ENCODE assay signal across 12 cellular contexts in the genomic region with DNA sequence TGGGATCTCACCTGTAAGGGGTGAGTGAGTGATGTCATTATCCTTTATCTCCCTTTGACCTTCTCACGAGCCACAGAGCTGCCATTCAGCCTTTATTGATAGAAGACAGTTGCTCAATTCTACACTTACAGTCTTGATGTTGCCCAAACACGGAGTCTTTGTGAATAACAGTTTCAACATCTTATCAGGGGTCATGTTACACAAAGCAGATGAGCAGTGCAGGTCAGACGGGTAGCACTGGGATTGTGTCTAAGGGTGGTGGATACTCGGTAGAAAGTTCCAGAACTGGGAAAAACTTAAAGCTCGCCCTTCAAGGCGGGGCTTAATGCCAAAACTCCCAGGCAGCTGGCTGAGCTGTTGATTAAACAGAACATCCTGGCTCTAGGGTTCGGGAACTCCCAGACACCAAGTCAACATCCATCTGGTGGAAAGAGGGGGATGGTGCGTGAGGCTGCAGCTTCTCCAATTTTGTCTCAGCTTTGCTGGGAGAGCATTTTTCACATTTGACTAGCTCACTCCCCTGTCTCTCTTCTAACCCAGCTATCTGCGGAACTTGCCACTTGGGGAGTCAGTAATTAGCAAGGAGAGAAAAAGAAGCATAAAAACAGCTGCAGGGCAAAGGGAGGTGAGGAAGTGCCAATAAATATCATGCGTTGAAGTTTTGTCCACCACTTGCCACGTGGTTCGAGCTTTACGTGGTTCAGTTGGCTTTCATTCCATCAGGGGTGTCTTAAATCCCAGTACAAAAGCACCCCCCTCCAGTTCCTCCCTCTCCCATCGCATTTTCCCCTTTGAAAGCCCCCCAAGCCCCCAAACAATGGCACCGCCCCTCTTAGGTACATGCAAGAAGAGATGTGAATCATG. TPM values are rescaled to one million over a fixed set of nuclear protein-coding genes. Genes with fewer than 3 reads are reported as not detected.
A peak's percentile ranks its signal among the peaks of the same experiment; 100 is the strongest.
DNase-seq lines count a peak whose midpoint lies in the region; ATAC-seq and TF ChIP-seq lines count a peak whose summit lies in the region.
"Had no signal": no experiment of that assay in that cellular context is flagged by ENCODE, and none has a peak within 500 bp of the region (broad histone marks: within the 10 kb centered on the region; RNA-seq: fewer than 3 reads in every experiment).

No MANE protein-coding gene starts in this region.

- H3K4me3 ChIP-seq in PC-3 (ENCODE audit: low read length): no peak overlapping the region
- no peak overlapping the region for H3K4me3 ChIP-seq in gastroesophageal sphincter
- peak overlapping the region; percentile 29 to 34 for H3K4me3 ChIP-seq in stomach smooth muscle (ENCODE audit: low read length in 2 of 2)
- no peak overlapping the region for H3K4me3 ChIP-seq in upper lobe of right lung

- no peak overlapping the region for H3K4me3 Mint-ChIP-seq in activated naive CD8-positive, alpha-beta T cell treated with anti-CD3 and anti-CD28 coated beads for 36 hours

- H3K27me3 Mint-ChIP-seq in activated naive CD8-positive, alpha-beta T cell treated with anti-CD3 and anti-CD28 coated beads for 36 hours: peaks cover 4% of the 10 kb centered on the region

- H3K36me3 Mint-ChIP-seq in activated naive CD8-positive, alpha-beta T cell treated with anti-CD3 and anti-CD28 coated beads for 36 hours: no peaks in the 10 kb centered on the region

- no peaks in the 10 kb centered on the region for H4K20me1 ChIP-seq in PC-3 (ENCODE audit: low read length)

- H2AFZ ChIP-seq in PC-3 (ENCODE audit: low read length): no peak overlapping the region

- peaks cover 3% of the 10 kb centered on the region for H3K4me1 Mint-ChIP-seq in activated naive CD8-positive, alpha-beta T cell treated with anti-CD3 and anti-CD28 coated beads for 36 hours

- no peaks in the 10 kb centered on the region for H3K4me1 ChIP-seq in PC-3 (ENCODE audit: insufficient read depth, low read length)
- H3K4me1 ChIP-seq in gastroesophageal sphincter: peaks cover 0 to 25% (median 16%) of the 10 kb centered on the region in 3 donors
- H3K4me1 ChIP-seq in stomach smooth muscle (ENCODE audit: control insufficient read depth, insufficient read depth, low read length): peaks cover 24% of the 10 kb centered on the region
- peaks cover 5% of the 10 kb centered on the region for H3K4me1 ChIP-seq in upper lobe of right lung

- H3K9ac ChIP-seq in PC-3 (ENCODE audit: low read length) (no peak overlapping the region), stomach smooth muscle (ENCODE audit: low read length in 2 of 2) (no peak overlapping the region)

- in situ Hi-C loops in GM13976 (cut with MboI; ENCODE audit: low sequenced_read_pairs, unreplicated experiment): no loop called here

- 25 to 37% methylated on average over 11 to 14 of the region's 15 CpGs for WGBS in gastroesophageal sphincter (ENCODE audit: low coverage in 1 of 2), 2 donors

- no peak overlapping the region for H3K27ac Mint-ChIP-seq in activated naive CD8-positive, alpha-beta T cell treated with anti-CD3 and anti-CD28 coated beads for 36 hours

- H3K27me3 ChIP-seq in PC-3 (ENCODE audit: low read length): no peaks in the 10 kb centered on the region
- H3K27me3 ChIP-seq in gastroesophageal sphincter: no peaks in the 10 kb centered on the region
- no peaks in the 10 kb centered on the region for H3K27me3 ChIP-seq in stomach smooth muscle (ENCODE audit: control insufficient read depth in 1 of 2, insufficient read depth in 2 of 2, low read length in 2 of 2)
- H3K27me3 ChIP-seq in upper lobe of right lung: no peaks in the 10 kb centered on the region

- BruUV-seq in PC-3 (replicated peaks; lab: Mats Ljungman, UMichigan): no TSS peak

- no peak overlapping the region for H3K27ac ChIP-seq in PC-3 (ENCODE audit: low read length)
- peak overlapping the region in 3 of 4 donors; percentile 1 to 53 (median 38) for H3K27ac ChIP-seq in gastroesophageal sphincter
- H3K27ac ChIP-seq in stomach smooth muscle (ENCODE audit: low read length): no peak overlapping the region
- H3K27ac ChIP-seq in upper lobe of right lung: no peak overlapping the region

- no peaks in the 10 kb centered on the region for H3K36me3 ChIP-seq in PC-3 (ENCODE audit: low read depth, low read length)
- H3K36me3 ChIP-seq in gastroesophageal sphincter: no peaks in the 10 kb centered on the region
- no peaks in the 10 kb centered on the region for H3K36me3 ChIP-seq in stomach smooth muscle (ENCODE audit: control insufficient read depth in 2 of 2, insufficient read depth in 2 of 2, low read length in 2 of 2)
- no peaks in the 10 kb centered on the region for H3K36me3 ChIP-seq in upper lobe of right lung

- DNase-seq in NCI-H2107 treated with DMSO at 0.1 percent for 48 hours (lab: John Stamatoyannopoulos, UW; ENCODE audit: unreplicated experiment): peak; percentile 34
- no peak for DNase-seq in NCI-H2107 (lab: John Stamatoyannopoulos, UW)
- no peak for DNase-seq in PC-3
- no peak for DNase-seq in upper lobe of right lung
- no peak for DNase-seq in GM13976 (ENCODE audit: low spot score)
- no peak for DNase-seq in activated naive CD8-positive, alpha-beta T cell treated with anti-CD3 and anti-CD28 coated beads for 36 hours
- DNase-seq: activated T-cell treated with anti-CD3 and anti-CD28 coated beads for 4 hours, NCI-H1436 treated with DMSO at 0.1 percent for 48 hours had no signal

- intact Hi-C loops in PC-3 (cut with micrococcal nuclease) (no loop called here), upper lobe of right lung (cut with DNase I) (no loop called here)

- ATAC-seq in PC-3: peak; percentile 27
- ATAC-seq in gastroesophageal sphincter: peak; percentile 83
- ATAC-seq in upper lobe of right lung: no peak

- POLR2A ChIA-PET in PC-3 (lab: Charles Lee; ENCODE audit: unreplicated experiment): no interaction called here

- CTCF ChIA-PET in PC-3 (lab: Charles Lee): no interaction called here

- no peak overlapping the region for H3K4me2 ChIP-seq in PC-3 (ENCODE audit: low read length)

- no peak for TF ChIP-seq EP300 in gastroesophageal sphincter (IDR thresholded peaks at IDR 0.05)

- TF ChIP-seq POLR2A in gastroesophageal sphincter (IDR thresholded peaks at IDR 0.05): no peak

- H3K9me3 Mint-ChIP-seq in activated naive CD8-positive, alpha-beta T cell treated with anti-CD3 and anti-CD28 coated beads for 36 hours: no peaks in the 10 kb centered on the region

- H3F3A ChIP-seq in PC-3 (ENCODE audit: low read length, unreplicated experiment): no peaks in the 10 kb centered on the region

- no peaks in the 10 kb centered on the region for H3K79me2 ChIP-seq in PC-3 (ENCODE audit: low read length)

- H3K9me3 ChIP-seq in PC-3 (ENCODE audit: low read length): no peaks in the 10 kb centered on the region
- no peaks in the 10 kb centered on the region for H3K9me3 ChIP-seq in gastroesophageal sphincter
- no peaks in the 10 kb centered on the region for H3K9me3 ChIP-seq in stomach smooth muscle (ENCODE audit: control insufficient read depth in 2 of 2, low read length in 2 of 2)
- H3K9me3 ChIP-seq in upper lobe of right lung: no peaks in the 10 kb centered on the region

- TF ChIP-seq CTCF in PC-3 (conservative IDR thresholded peaks at IDR 0.05; ENCODE audit: low read depth, low read length) (no peak), gastroesophageal sphincter (IDR thresholded peaks at IDR 0.05) (peak in 2 of 4 experiments; percentile 6 to 22), upper lobe of right lung (IDR thresholded peaks at IDR 0.05) (no peak), GM13976 (IDR thresholded peaks at IDR 0.05; ENCODE audit: borderline replicate concordance, control extremely low read depth, extremely low read depth, insufficient read depth, missing control alignments) (no peak)

- no peaks in the 10 kb centered on the region for H3K9me2 ChIP-seq in PC-3 (replicated peaks; ENCODE audit: low read length)

RNA-seq across cellular contexts. Expression of a gene that starts 31.0 kb away (rescaled TPM):
- total RNA-seq in PC-3 (2014; rRNA removed) (not detected in 2 replicates), gastroesophageal sphincter (not detected), upper lobe of right lung (not detected)
- not detected for total RNA-seq in activated naive CD8-positive, alpha-beta T cell treated with anti-CD3 and anti-CD28 coated beads for 36 hours
- total RNA-seq: A172; T-helper 1 cell treated with Interleukin-12 subunit alpha and Interleukin-12 subunit beta and Interleukin-4 antibody, amounts not matched to agents 30 ng/mL and 1 ng/mL, for 36 hours had no signal

Comparison
In these comparisons a context has a peak if more than half of its experiments do, and no peak if none do; other contexts are left out.
1. H3K27ac ChIP-seq: peak in gastroesophageal sphincter (3 of 4); none in PC-3 (single experiment), stomach smooth muscle (single experiment) and upper lobe of right lung (single experiment).
2. H3K4me3 ChIP-seq: peak in stomach smooth muscle (2 of 2); none in PC-3 (single experiment), gastroesophageal sphincter (0 of 2) and upper lobe of right lung (single experiment).